In genomic region chr22:25404923-25405853, GRCh38 we compare ENCODE assay signal across 8 cellular contexts.
DNase-seq lines count a peak whose midpoint lies in the region; TF ChIP-seq lines count a peak whose summit lies in the region.

No MANE protein-coding gene starts in this region.

- in situ Hi-C loops in GM23248 (cut with MboI): no loop called here

- H3K4me3 ChIP-seq in GM23248 (peak overlapping the region; percentile 86), epithelial cell of esophagus (ENCODE audit: low read length) (peak overlapping the region; percentile 58)

- H4K20me1 ChIP-seq in GM23248 (ENCODE audit: insufficient read depth): no peaks in the 10 kb centered on the region

- 1% methylated on average over 83 to 88 of the region's 118 CpGs for WGBS in GM23248 (ENCODE audit: low coverage in 1 of 2, low lambda C conversion rate in 2 of 2, missing lambda C conversion rate in 2 of 2), 2 experiments

- H3K79me2 ChIP-seq in GM23248 (ENCODE audit: insufficient read depth): peaks cover 30% of the 10 kb centered on the region

- H3K4me2 ChIP-seq in GM23248 (ENCODE audit: unreplicated experiment): peak overlapping the region; percentile 99

- H2AFZ ChIP-seq in GM23248: peak overlapping the region; percentile 98

- TF ChIP-seq CTCF in epithelial cell of esophagus (IDR thresholded peaks at IDR 0.05; ENCODE audit: insufficient read depth, low read depth, low read length, missing control alignments): no peak

- peaks cover 18% of the 10 kb centered on the region for H3F3A ChIP-seq in GM23248 (ENCODE audit: insufficient read depth)

- no peaks in the 10 kb centered on the region for H3K9me2 ChIP-seq in GM23248 (ENCODE audit: insufficient read depth)

- no peaks in the 10 kb centered on the region for H3K36me3 ChIP-seq in GM23248 (ENCODE audit: low read depth)

- 0 out of 2 replicates have a peak overlapping the region, but pooled peaks have one; percentile 28 for H3K27ac ChIP-seq in GM23248

- peaks cover 28% of the 10 kb centered on the region for H3K4me1 ChIP-seq in GM23248 (ENCODE audit: insufficient read depth)

- H3K27me3 ChIP-seq in GM23248 (replicated peaks; ENCODE audit: insufficient read depth): no peaks in the 10 kb centered on the region

- DNase-seq in DMS153 (lab: John Stamatoyannopoulos, UW) (peak; percentile 17), GM23248 (peak; percentile 94), NCI-H69 (lab: John Stamatoyannopoulos, UW) (peak; percentile 87), activated T-cell treated with anti-CD3 and anti-CD28 coated beads for 24 hours (ENCODE audit: low read depth) (peak; percentile 54), epithelial cell of esophagus (ENCODE audit: low read depth) (peak; percentile 76), mucosa of gallbladder (ENCODE audit: low spot score) (peak; percentile 72), OCI-M2 (lab: John Stamatoyannopoulos, UW; ENCODE audit: unreplicated experiment) (no peak)
- peak; percentile 21 to 27 for DNase-seq in stimulated activated CD8-positive, alpha-beta memory T cell treated with anti-CD3 and anti-CD28 coated beads, Interleukin-4, amount 100 ng/mL, for 4 hours (ENCODE audit: low read depth in 2 of 2, low spot score in 1 of 2)

- H3K9me3 ChIP-seq in GM23248 (ENCODE audit: low read depth): no peaks in the 10 kb centered on the region

- H3K9ac ChIP-seq in GM23248: peak overlapping the region; percentile 90
